12 cellular contexts compared by ENCODE assay signal in genomic region chr11:28713850-28714249, GRCh38.
"Had no signal": no experiment of that assay in that cellular context is flagged by ENCODE, and none has a peak within 500 bp of the region (broad histone marks: within the 10 kb centered on the region; RNA-seq: fewer than 3 reads in every experiment).

No MANE protein-coding gene starts in this region.

- DNase-seq: activated naive CD4-positive, alpha-beta T cell treated with anti-CD3 and anti-CD28 coated beads for 36 hours; cerebellar nuclear complex; effector memory CD4-positive, alpha-beta T cell; foreskin melanocyte; kidney glomerular epithelial cell; mesendoderm; nucleus accumbens; posterior cingulate gyrus; retina; stimulated activated CD4-positive, alpha-beta T cell treated with anti-CD3 and anti-CD28 coated beads, Interleukin-15, amount 100 ng/mL, for 24 hours; stimulated activated CD4-positive, alpha-beta T cell treated with anti-CD3 and anti-CD28 coated beads, Interleukin-4, amount 100 ng/mL, for 1 hour; stimulated activated naive B cell treated with anti-CD40 and anti-IgM and Interleukin-4, amounts not matched to agents 10 μg/mL and 1 μg/mL and 100 μg/mL, for 72 hours had no signal
